ENCODE assay signal across 8 cellular contexts in genomic region chr3:143973352-143974021, GRCh38. TPM values are rescaled to one million over a fixed set of nuclear protein-coding genes. Genes with fewer than 3 reads are reported as not detected.
DNase-seq lines count a peak whose midpoint lies in the region; ATAC-seq and TF ChIP-seq lines count a peak whose summit lies in the region.

No MANE protein-coding gene starts in this region.

- H4K20me1 ChIP-seq in DND-41 (ENCODE audit: insufficient read depth, low read length), result peaks cover 23% of the 10 kb centered on the region; the same call in 1 of the 2 replicates

- no peaks in the 10 kb centered on the region for H3K36me3 ChIP-seq in DND-41 (ENCODE audit: insufficient read depth, low read length)

- peak overlapping the region; percentile 89 for H3K4me3 Mint-ChIP-seq in activated CD8-positive, alpha-beta T cell treated with anti-CD3 and anti-CD28 coated beads for 36 hours
- peak overlapping the region; percentile 98 for H3K4me3 Mint-ChIP-seq in glutamatergic neuron (ENCODE audit: unreplicated experiment)

- no peaks in the 10 kb centered on the region for H3K9me3 ChIP-seq in DND-41 (ENCODE audit: insufficient read depth, low read length, severe bottlenecking)

- POLR2A ChIA-PET in activated CD8-positive, alpha-beta T cell treated with anti-CD3 and anti-CD28 coated beads for 36 hours (lab: Charles Lee), result no interaction called here

- intact Hi-C loops in activated CD8-positive, alpha-beta T cell treated with anti-CD3 and anti-CD28 coated beads for 36 hours (cut with micrococcal nuclease), result no loop called here

- H3K27me3 Mint-ChIP-seq in activated CD8-positive, alpha-beta T cell treated with anti-CD3 and anti-CD28 coated beads for 36 hours, result peaks cover 4% of the 10 kb centered on the region
- peaks cover 10% of the 10 kb centered on the region for H3K27me3 Mint-ChIP-seq in glutamatergic neuron (ENCODE audit: unreplicated experiment)

- no peaks in the 10 kb centered on the region for H3K9me3 Mint-ChIP-seq in activated CD8-positive, alpha-beta T cell treated with anti-CD3 and anti-CD28 coated beads for 36 hours
- peaks cover 15% of the 10 kb centered on the region for H3K9me3 Mint-ChIP-seq in glutamatergic neuron (ENCODE audit: unreplicated experiment)

- peaks cover 32% of the 10 kb centered on the region for H3K4me1 Mint-ChIP-seq in activated CD8-positive, alpha-beta T cell treated with anti-CD3 and anti-CD28 coated beads for 36 hours (ENCODE audit: low read depth)
- peaks cover 18% of the 10 kb centered on the region for H3K4me1 Mint-ChIP-seq in glutamatergic neuron (ENCODE audit: low read depth, unreplicated experiment)

- peaks cover 60% of the 10 kb centered on the region for H3K79me2 ChIP-seq in DND-41 (ENCODE audit: insufficient read depth, low read length)

- peak overlapping the region; percentile 86 for H3K27ac ChIP-seq in DND-41 (ENCODE audit: low read length)

- H3K4me3 ChIP-seq in DND-41 (ENCODE audit: low read depth in 1 of 2, low read length in 2 of 2), result peak overlapping the region; percentile 82 to 98

- peaks cover 53% of the 10 kb centered on the region for H3K4me1 ChIP-seq in DND-41 (ENCODE audit: insufficient read depth, low read length)

- ATAC-seq in DND-41 (ENCODE audit: insufficient read depth, low read depth) (no peak), GM18858 (IDR thresholded peaks at IDR 0.05; ENCODE audit: unreplicated experiment) (no peak), HG03159 (IDR thresholded peaks at IDR 0.05; ENCODE audit: unreplicated experiment) (no peak), HG02852 (IDR thresholded peaks at IDR 0.05; ENCODE audit: unreplicated experiment) (no peak)
- ATAC-seq in activated CD8-positive, alpha-beta T cell treated with anti-CD3 and anti-CD28 coated beads for 36 hours, result no peak

- peak overlapping the region; percentile 91 for H3K27ac Mint-ChIP-seq in activated CD8-positive, alpha-beta T cell treated with anti-CD3 and anti-CD28 coated beads for 36 hours
- H3K27ac Mint-ChIP-seq in glutamatergic neuron (ENCODE audit: unreplicated experiment), result peak overlapping the region; percentile 90

- H3K4me2 ChIP-seq in DND-41 (ENCODE audit: insufficient read depth, low read length), result peak overlapping the region; percentile 88

- no peak for TF ChIP-seq CTCF in DND-41 (IDR thresholded peaks at IDR 0.05; ENCODE audit: borderline replicate concordance, extremely low read depth, low read length, poor library complexity, severe bottlenecking)
- TF ChIP-seq CTCF in activated CD8-positive, alpha-beta T cell treated with anti-CD3 and anti-CD28 coated beads for 36 hours (IDR thresholded peaks at IDR 0.05), result peak; percentile 10
- no peak for TF ChIP-seq CTCF in glutamatergic neuron (IDR thresholded peaks at IDR 0.05; ENCODE audit: partially characterized antibody, unreplicated experiment)

- peaks cover 13% of the 10 kb centered on the region for H3K27me3 ChIP-seq in DND-41 (ENCODE audit: insufficient read depth, low read length, poor library complexity)

- peak; percentile 11 for DNase-seq in DND-41
- DNase-seq in HT1080 (ENCODE audit: low read depth), result peak; percentile 42
- no peak for DNase-seq in activated CD8-positive, alpha-beta T cell treated with anti-CD3 and anti-CD28 coated beads for 36 hours
- DNase-seq in glutamatergic neuron, result no peak
- peak; percentile 43 for DNase-seq in putamen (ENCODE audit: low spot score)

- H2AFZ ChIP-seq in DND-41 (ENCODE audit: low read depth, low read length), result peak overlapping the region; percentile 92

- CTCF ChIA-PET in activated CD8-positive, alpha-beta T cell treated with anti-CD3 and anti-CD28 coated beads for 36 hours (lab: Charles Lee), result interaction anchor here (1.4 to 2.6 kb wide), 2 partner anchors 10 to 100 kb away, joined by 3 to 14 read pairs; no protein-coding TSS in a partner anchor

- peak overlapping the region; percentile 85 for H3K9ac ChIP-seq in DND-41 (ENCODE audit: low read depth, low read length)

- H3K36me3 Mint-ChIP-seq in activated CD8-positive, alpha-beta T cell treated with anti-CD3 and anti-CD28 coated beads for 36 hours (ENCODE audit: low read depth), result peaks cover 5% of the 10 kb centered on the region
- H3K36me3 Mint-ChIP-seq in glutamatergic neuron (ENCODE audit: unreplicated experiment), result peaks cover 5% of the 10 kb centered on the region

RNA-seq across cellular contexts. Expression of gene DIPK2A, which starts 1.9 kb away (rescaled TPM):
- total RNA-seq in HT1080 (2014; rRNA removed; shearing (Covaris generic)), result 53.9 and 84.0 TPM in 2 replicates
- polyA plus RNA-seq in HT1080 (2015; cell fraction: cytosol; rRNA removed), result 18.7 and 21.0 TPM in 2 replicates
- polyA plus RNA-seq in HT1080 (2015; cell fraction: nucleus; rRNA removed), result 25.1 and 26.0 TPM in 2 replicates
- total RNA-seq in activated CD8-positive, alpha-beta T cell treated with anti-CD3 and anti-CD28 coated beads for 36 hours, result 10 to 100 TPM; 18.0 to 19.4 TPM
- total RNA-seq in glutamatergic neuron (ENCODE audit: unreplicated experiment), result 18.3 TPM

Comparison
In these comparisons a context has a peak if more than half of its experiments do, and no peak if none do; other contexts are left out.
1. DNase-seq: peak in DND-41 (single experiment), HT1080 (single experiment) and putamen (single experiment); none in activated CD8-positive, alpha-beta T cell treated with anti-CD3 and anti-CD28 coated beads for 36 hours (single experiment) and glutamatergic neuron (single experiment).